In genomic region chr20:61853073-61854005, GRCh38 we compare ENCODE assay signal across 1 cellular context.
TF ChIP-seq lines count a peak whose summit lies in the region.

No MANE protein-coding gene starts in this region.

TF ChIP-seq in GM12878, 131 proteins besides CTCF, POLR2A, EP300 and RAD21 (continued from another document):
- TF ChIP-seq ZNF687 (IDR thresholded peaks at IDR 0.05): no peak
- TF ChIP-seq SPI1 (IDR thresholded peaks at IDR 0.05; ENCODE audit: borderline replicate concordance, insufficient read depth, low read depth, low read length): peak; percentile 47; the same call in 1 of the 2 replicates
